13 cellular contexts compared by ENCODE assay signal in genomic region chr7:51127618-51127904, GRCh38.
DNase-seq lines count a peak whose midpoint lies in the region; ATAC-seq and TF ChIP-seq lines count a peak whose summit lies in the region.
"Had no signal": no experiment of that assay in that cellular context is flagged by ENCODE, and none has a peak within 500 bp of the region (broad histone marks: within the 10 kb centered on the region; RNA-seq: fewer than 3 reads in every experiment).

No MANE protein-coding gene starts in this region.

- DNase-seq in heart left ventricle (no peak), cardiac septum (ENCODE audit: low spot score) (no peak), endodermal cell (peak; percentile 17), foreskin melanocyte (peak; percentile 54), substantia nigra (lab: John Stamatoyannopoulos, UW) (no peak), spleen (no peak)
- DNase-seq: Calu3; CD8-positive, alpha-beta T cell; DMS79 treated with DMSO at 0.1 percent for 48 hours; GF-D8; H9 had no signal

- no peaks in the 10 kb centered on the region for H3K27me3 Mint-ChIP-seq in endodermal cell (ENCODE audit: insufficient read depth)
- H3K27me3 Mint-ChIP-seq: B cell had no signal

- no peaks in the 10 kb centered on the region for H3K27me3 ChIP-seq in heart left ventricle
- H3K27me3 ChIP-seq in endodermal cell (ENCODE audit: control insufficient read depth, insufficient read depth, low read length, poor library complexity, severe bottlenecking): no peaks in the 10 kb centered on the region
- no peaks in the 10 kb centered on the region for H3K27me3 ChIP-seq in spleen (replicated peaks in 1 of 7)
- H3K27me3 ChIP-seq: BLaER1 treated with 17β-estradiol and CSF1 and Interleukin-3, amounts not matched to agents 10 nM and 100 nM had no signal

- 48 to 57% (median 53%) methylated on average over 3 of the region's 3 CpGs for WGBS in heart left ventricle, 4 donors
- 80 to 93% methylated on average over 2 to 3 of the region's 3 CpGs for WGBS in endodermal cell (ENCODE audit: insufficient coverage in 1 of 2, insufficient read length in 1 of 2), 2 experiments
- WGBS in spleen, 5 donors: 48 to 58% (median 52%) methylated on average over 3 of the region's 3 CpGs

- no peak overlapping the region for H3K4me3 ChIP-seq in heart left ventricle
- H3K4me3 ChIP-seq in endodermal cell (ENCODE audit: low read length): no peak overlapping the region
- no peak overlapping the region for H3K4me3 ChIP-seq in spleen
- H3K4me3 ChIP-seq: BLaER1 treated with 17β-estradiol and CSF1 and Interleukin-3, amounts not matched to agents 10 nM and 100 nM had no signal

- peaks cover 0 to 23% (median 14%) of the 10 kb centered on the region in 12 donors for H3K4me1 ChIP-seq in heart left ventricle
- peaks cover 14% of the 10 kb centered on the region for H3K4me1 ChIP-seq in endodermal cell (ENCODE audit: control insufficient read depth, insufficient read depth, low read length)
- peaks cover 0 to 5% (median under 1%) of the 10 kb centered on the region in 6 donors for H3K4me1 ChIP-seq in spleen

- no peak for TF ChIP-seq CTCF in heart left ventricle (IDR thresholded peaks at IDR 0.05)
- no peak for TF ChIP-seq CTCF in endodermal cell (conservative IDR thresholded peaks at IDR 0.05)
- no peak for TF ChIP-seq CTCF in spleen (IDR thresholded peaks at IDR 0.05 in 8 of 11, conservative IDR thresholded peaks at IDR 0.05 in 3 of 11)

- peaks cover 8% of the 10 kb centered on the region for H3K9me3 Mint-ChIP-seq in endodermal cell
- H3K9me3 Mint-ChIP-seq: CD8-positive, alpha-beta T cell had no signal

- ATAC-seq in heart left ventricle: peak in 1 of 4 donors; percentile 20
- ATAC-seq: CD8-positive, alpha-beta T cell had no signal

- no peak overlapping the region for H3K4me3 Mint-ChIP-seq in endodermal cell
- H3K4me3 Mint-ChIP-seq: B cell; CD8-positive, alpha-beta T cell; H9 had no signal

- H3K36me3 ChIP-seq in heart left ventricle (no peaks in the 10 kb centered on the region), endodermal cell (ENCODE audit: control insufficient read depth, insufficient read depth, low read length) (peaks cover 4% of the 10 kb centered on the region), spleen (no peaks in the 10 kb centered on the region)
- H3K36me3 ChIP-seq: BLaER1 treated with 17β-estradiol and CSF1 and Interleukin-3, amounts not matched to agents 10 nM and 100 nM had no signal

- intact Hi-C loops in heart left ventricle (cut with DNase I): loop anchor here in 2 of 10 donors (10.0 kb wide), 1 partner anchor 163 kb away; no protein-coding TSS in a partner anchor
- intact Hi-C loops in cardiac septum (cut with DNase I): no loop called here
- intact Hi-C loops in spleen (cut with DNase I; ENCODE audit: low total_unique reads): no loop called here

- H3K27ac ChIP-seq in heart left ventricle: peak overlapping the region in 8 of 12 donors; percentile 8 to 70 (median 50)
- H3K27ac ChIP-seq in endodermal cell (ENCODE audit: low read depth, low read length): no peak overlapping the region
- H3K27ac ChIP-seq in substantia nigra (ENCODE audit: low read depth, low read length, poor library complexity, severe bottlenecking): peak overlapping the region; percentile 37
- peak overlapping the region in 1 of 8 donors; percentile 54 for H3K27ac ChIP-seq in spleen
- H3K27ac ChIP-seq: BLaER1 treated with 17β-estradiol and CSF1 and Interleukin-3, amounts not matched to agents 10 nM and 100 nM had no signal

- peaks cover 27% of the 10 kb centered on the region for H3K4me1 Mint-ChIP-seq in endodermal cell

- peaks cover 8% of the 10 kb centered on the region for H3K36me3 Mint-ChIP-seq in endodermal cell (ENCODE audit: low read depth)
- H3K36me3 Mint-ChIP-seq: CD8-positive, alpha-beta T cell had no signal

- H3K27ac Mint-ChIP-seq in endodermal cell: no peak overlapping the region
- H3K27ac Mint-ChIP-seq: B cell; CD8-positive, alpha-beta T cell had no signal

- H3K9ac ChIP-seq in endodermal cell (ENCODE audit: extremely low read depth, low read length, poor library complexity, severe bottlenecking): no peak overlapping the region
- H3K9ac ChIP-seq: BLaER1 treated with 17β-estradiol and CSF1 and Interleukin-3, amounts not matched to agents 10 nM and 100 nM had no signal

- peaks cover 0 to 2% (median 0%) of the 10 kb centered on the region in 12 donors for H3K9me3 ChIP-seq in heart left ventricle
- peaks cover 8% of the 10 kb centered on the region for H3K9me3 ChIP-seq in endodermal cell (ENCODE audit: control insufficient read depth, low read length)
- H3K9me3 ChIP-seq in spleen: peaks cover 0 to 5% (median 0%) of the 10 kb centered on the region in 8 donors

- TF ChIP-seq POLR2A in heart left ventricle (IDR thresholded peaks at IDR 0.05) (no peak), spleen (IDR thresholded peaks at IDR 0.05) (no peak)

Comparison
In these comparisons a context has a peak if more than half of its experiments do, and no peak if none do; other contexts are left out.
1. DNase-seq: peak in endodermal cell (single experiment) and foreskin melanocyte (single experiment); none in heart left ventricle (0 of 5), cardiac septum (single experiment), substantia nigra (0 of 49) and spleen (single experiment).